10 cellular contexts compared by ENCODE assay signal in genomic region chr17:30376621-30377452, GRCh38. TPM values are rescaled to one million over a fixed set of nuclear protein-coding genes. Genes with fewer than 3 reads are reported as not detected.
DNase-seq lines count a peak whose midpoint lies in the region; ATAC-seq, FAIRE-seq and TF ChIP-seq lines count a peak whose summit lies in the region.
"Had no signal": no experiment of that assay in that cellular context is flagged by ENCODE, and none has a peak within 500 bp of the region (broad histone marks: within the 10 kb centered on the region; RNA-seq: fewer than 3 reads in every experiment).

No MANE protein-coding gene starts in this region.

- no peak for FAIRE-seq in A549 (lab: Jason Lieb, UNC)

- no peak overlapping the region for H3K14ac ChIP-seq in neuronal stem cell (ENCODE audit: low read length)

- 53% methylated on average over 12 of the region's 12 CpGs for WGBS in A549 (ENCODE audit: missing lambda C conversion rate)
- no CpG with 5 or more reads among the region's 12 CpGs for WGBS in neuronal stem cell (ENCODE audit: extremely low coverage in 2 of 2, insufficient read length in 2 of 2, insufficient replicate concordance in 1 of 2), 2 donors

- no peak overlapping the region for H3K4ac ChIP-seq in neuronal stem cell (ENCODE audit: low read length)

- H3K4me2 ChIP-seq in A549 (peak overlapping the region; percentile 43), neuronal stem cell (ENCODE audit: insufficient read depth, low read length, poor library complexity, severe bottlenecking) (no peak overlapping the region)

- H3K9ac ChIP-seq in neuronal stem cell (ENCODE audit: low read depth, low read length, poor library complexity): no peak overlapping the region

- no peak for TF ChIP-seq RAD21 in A549 (conservative IDR thresholded peaks at IDR 0.05 in 1 of 2, IDR thresholded peaks at IDR 0.05 in 1 of 2)

- H3K4me3 ChIP-seq in A549 (no peak overlapping the region), neuronal stem cell (ENCODE audit: low read length in 2 of 2) (no peak overlapping the region)

- no peak overlapping the region for H2BK5ac ChIP-seq in neuronal stem cell (ENCODE audit: low read length)

- TF ChIP-seq CTCF in A549 (IDR thresholded peaks at IDR 0.05) (no peak), GM10248 (IDR thresholded peaks at IDR 0.05; ENCODE audit: control extremely low read depth, extremely low read depth, low read depth, missing control alignments) (no peak), foreskin keratinocyte (conservative IDR thresholded peaks at IDR 0.05) (no peak)

- H2AK5ac ChIP-seq in neuronal stem cell (ENCODE audit: low read depth, low read length): no peak overlapping the region

- no peak for ATAC-seq in A549
- no peak for ATAC-seq in foreskin keratinocyte
- no peak for ATAC-seq in HG02970 (IDR thresholded peaks at IDR 0.05; ENCODE audit: low FRiP score, unreplicated experiment)

- no peak overlapping the region for H4K91ac ChIP-seq in neuronal stem cell (ENCODE audit: low read depth, low read length, poor library complexity)

- peak in 1 of 2 experiments; percentile 20; a peak in 1 of 5 replicates for TF ChIP-seq EP300 in A549 (IDR thresholded peaks at IDR 0.05)

- POLR2A ChIA-PET in A549 (lab: Yijun Ruan, JAX) (interaction anchor here (1.0 kb wide), 1 partner anchor 17 kb away, joined by 3 read pairs; no protein-coding TSS in a partner anchor), GM10248 (lab: Yijun Ruan, JAX) (interaction anchor here (0.6 kb wide), 1 partner anchor 1696 kb away, joined by 3 read pairs; no protein-coding TSS in a partner anchor)

- peaks cover 0 to 6% of the 10 kb centered on the region in 2 donors for H3K36me3 ChIP-seq in neuronal stem cell (replicated peaks in 1 of 2; ENCODE audit: control insufficient read depth in 2 of 2, insufficient read depth in 2 of 2, low read length in 2 of 2)

- H3K18ac ChIP-seq in neuronal stem cell (ENCODE audit: low read length): no peak overlapping the region

- no peak overlapping the region for H2BK12ac ChIP-seq in neuronal stem cell (ENCODE audit: low read length)

- H3K9me3 ChIP-seq in A549 (no peaks in the 10 kb centered on the region), neuronal stem cell (replicated peaks in 1 of 2; ENCODE audit: control insufficient read depth in 2 of 2, insufficient read depth in 1 of 2, low read depth in 1 of 2, low read length in 2 of 2) (no peaks in the 10 kb centered on the region)

- DNase-seq in A549 (ENCODE audit: low read depth in 1 of 2, low spot score in 1 of 2): peak in 1 of 2 experiments; percentile 64
- DNase-seq in GM10248 (ENCODE audit: extremely low spot score): peak; percentile 35
- peak; percentile 88 to 91 for DNase-seq in NCI-H526 (lab: John Stamatoyannopoulos, UW)
- DNase-seq in brain pericyte (ENCODE audit: low read depth, low spot score): peak; percentile 92
- no peak for DNase-seq in neuronal stem cell (ENCODE audit: low spot score)
- no peak for DNase-seq in foreskin keratinocyte
- DNase-seq in HPDE6-E6E7 (ENCODE audit: extremely low spot score): no peak

- H3K23ac ChIP-seq in neuronal stem cell (ENCODE audit: low read depth, low read length, poor library complexity): no peak overlapping the region

- TF ChIP-seq POLR2A in A549 (IDR thresholded peaks at IDR 0.05; ENCODE audit: low read length): no peak

- H3K27ac ChIP-seq in A549 (peak overlapping the region; percentile 24 to 39), neuronal stem cell (replicated peaks; ENCODE audit: low read length) (no peak overlapping the region), foreskin keratinocyte (no peak overlapping the region)

- CTCF ChIA-PET in A549 (lab: Yijun Ruan, JAX): interaction anchor here (0.7 to 5.0 kb wide), 6 partner anchors 24 to 338 kb away, joined by 3 to 35 read pairs (median 3); no protein-coding TSS in a partner anchor
- CTCF ChIA-PET in GM10248 (lab: Yijun Ruan, JAX): interaction anchor here (1.0 to 2.7 kb wide), 3 partner anchors 13 to 40 kb away, joined by 4 to 11 read pairs (median 6); no protein-coding TSS in a partner anchor

- H3K79me1 ChIP-seq in neuronal stem cell (ENCODE audit: low read depth, low read length): peaks cover 6% of the 10 kb centered on the region

- no peak overlapping the region for H2BK120ac ChIP-seq in neuronal stem cell (ENCODE audit: low read depth, low read length)

- H2AFZ ChIP-seq in neuronal stem cell (ENCODE audit: low read length): peak overlapping the region; percentile 80

- no peak overlapping the region for H4K8ac ChIP-seq in neuronal stem cell (ENCODE audit: low read depth, low read length)

- H3K27me3 ChIP-seq in neuronal stem cell (ENCODE audit: control insufficient read depth in 3 of 3, insufficient read depth in 3 of 3, low read depth in 1 of 3, low read length in 3 of 3) (peaks cover 0 to 15% (median 14%) of the 10 kb centered on the region in 3 experiments), foreskin keratinocyte (no peaks in the 10 kb centered on the region)

- no peak overlapping the region for H2BK15ac ChIP-seq in neuronal stem cell (ENCODE audit: low read length)

- H3K4me1 ChIP-seq in A549 (peaks cover 56% of the 10 kb centered on the region), neuronal stem cell (ENCODE audit: control insufficient read depth in 2 of 2, insufficient read depth in 1 of 2, low read depth in 1 of 2, low read length in 2 of 2) (peaks cover 6 to 31% of the 10 kb centered on the region in 2 donors), foreskin keratinocyte (peaks cover 6% of the 10 kb centered on the region)

TF ChIP-seq in A549, 52 proteins besides CTCF, POLR2A, EP300 and RAD21:
- TF ChIP-seq CEBPB (IDR thresholded peaks at IDR 0.05): 0 out of 4 replicates have a peak, but pooled peaks of 1 of the 2 experiments have one; percentile 4
- TF ChIP-seq CBX2 (IDR thresholded peaks at IDR 0.05; ENCODE audit: borderline replicate concordance, low read depth): no peak

RNA-seq across cellular contexts. Expression of gene CPD, which starts 1.9 kb away (rescaled TPM):
- polyA plus RNA-seq in A549 (2011; rRNA removed) (83.3 and 97.2 TPM in 2 replicates), A549 (2017; fragmentation: RNase III; extraction: RNeasy Plus Mini Kit Qiagen cat#74134 plus additional on column Dnase treatment) (22.4 to 27.7 TPM (median 26.9 TPM) in 3 replicates), foreskin keratinocyte (4.6 and 6.0 TPM in 2 replicates)
- 7.0 TPM in 2 replicates for polyA plus RNA-seq in A549 (2012; cell fraction: cytosol; rRNA removed)
- polyA plus RNA-seq in A549 (2012; cell fraction: nucleus; rRNA removed): 8.9 and 9.8 TPM in 2 replicates
- 125 and 150 TPM in 2 replicates for polyA minus RNA-seq in A549 (2011; rRNA and poly(A)+ RNA removed)
- polyA plus RNA-seq in neuronal stem cell (2013, experiment 1 of 2): 19.4 TPM
- polyA plus RNA-seq in neuronal stem cell (2013, experiment 2 of 2): 19.5 TPM
- total RNA-seq in foreskin keratinocyte: 31.2 and 31.8 TPM in 2 replicates

RNA-seq across cellular contexts. Expression of gene TMIGD1, which starts 43.0 kb away (rescaled TPM):
- not detected in 2 replicates for polyA plus RNA-seq in A549 (2011; rRNA removed)
- polyA plus RNA-seq in A549 (2012; cell fraction: cytosol; rRNA removed): not detected in 2 replicates
- not detected in 2 replicates for polyA plus RNA-seq in A549 (2012; cell fraction: nucleus; rRNA removed)
- polyA plus RNA-seq in A549 (2017; fragmentation: RNase III; extraction: RNeasy Plus Mini Kit Qiagen cat#74134 plus additional on column Dnase treatment): not detected in 3 replicates
- polyA minus RNA-seq in A549 (2011; rRNA and poly(A)+ RNA removed): not detected in 2 replicates
- not detected for polyA plus RNA-seq in neuronal stem cell (2013, experiment 1 of 2)
- not detected for polyA plus RNA-seq in neuronal stem cell (2013, experiment 2 of 2)
- total RNA-seq in foreskin keratinocyte: not detected in 2 replicates
- polyA plus RNA-seq in foreskin keratinocyte: not detected in 2 replicates
- total RNA-seq: dermis microvascular lymphatic vessel endothelial cell had no signal
- polyA plus RNA-seq: thymus had no signal

Comparison
In these comparisons a context has a peak if more than half of its experiments do, and no peak if none do; other contexts are left out.
1. DNase-seq: peak in GM10248 (single experiment), NCI-H526 (2 of 2) and brain pericyte (single experiment); none in neuronal stem cell (single experiment), foreskin keratinocyte (0 of 2) and HPDE6-E6E7 (single experiment).
2. H3K27ac ChIP-seq: peak in A549 (2 of 2); none in neuronal stem cell (single experiment) and foreskin keratinocyte (single experiment).